In genomic region chr6:130020106-130020851, GRCh38 we compare ENCODE assay signal across 8 cellular contexts. TPM values are rescaled to one million over a fixed set of nuclear protein-coding genes. Genes with fewer than 3 reads are reported as not detected.
A peak's percentile ranks its signal among the peaks of the same experiment; 100 is the strongest.
DNase-seq lines count a peak whose midpoint lies in the region; ATAC-seq and TF ChIP-seq lines count a peak whose summit lies in the region.

No MANE protein-coding gene starts in this region.

- intact Hi-C loops in HCT116 (cut with micrococcal nuclease): loop anchor here (2.0 to 5.0 kb wide), 3 partner anchors 127 to 521 kb away; no protein-coding TSS in a partner anchor

- peaks cover 21% of the 10 kb centered on the region for H3K4me1 Mint-ChIP-seq in WTC11

- H3K4me3 Mint-ChIP-seq in WTC11: peak overlapping the region; percentile 94

- TF ChIP-seq CTCF in HCT116 (IDR thresholded peaks at IDR 0.05 in 2 of 3, conservative IDR thresholded peaks at IDR 0.05 in 1 of 3; ENCODE audit: borderline replicate concordance in 1 of 3, insufficient read depth in 1 of 3, low read depth in 2 of 3, low read length in 2 of 3) (no peak), WTC11 (IDR thresholded peaks at IDR 0.05) (no peak), liver (IDR thresholded peaks at IDR 0.05; ENCODE audit: low read depth, low read length, missing input control) (no peak)

- ATAC-seq in HCT116 (peak; percentile 31), WTC11 (no peak)

- peak overlapping the region; percentile 83 for H3K9ac ChIP-seq in BLaER1
- peak overlapping the region; percentile 59 for H3K9ac ChIP-seq in HCT116 (ENCODE audit: low read length)
- peak overlapping the region; percentile 41 to 81 for H3K9ac ChIP-seq in liver (ENCODE audit: low read depth in 1 of 2, low read length in 2 of 2)

- no peak overlapping the region for H3K27ac Mint-ChIP-seq in WTC11

- no peaks in the 10 kb centered on the region for H3K9me3 ChIP-seq in BLaER1
- H3K9me3 ChIP-seq in HCT116 (ENCODE audit: control insufficient read depth in 1 of 2, insufficient read depth in 1 of 2, low read depth in 1 of 2, low read length in 2 of 2): no peaks in the 10 kb centered on the region
- H3K9me3 ChIP-seq in liver (ENCODE audit: control insufficient read depth in 4 of 4, low read length in 3 of 4): no peaks in the 10 kb centered on the region

- RAD21 ChIA-PET in HCT116 (lab: Charles Lee; ENCODE audit: low non-redundant PET in 1 of 2, low total read pairs in 2 of 2, uncharacterized antibody in 2 of 2, unreplicated experiment in 2 of 2): interaction anchor here in 1 of 2 experiments (1.0 kb wide), 1 partner anchor 380 kb away, joined by 4 read pairs; no protein-coding TSS in a partner anchor

- peak overlapping the region; percentile 95 for H3K4me3 ChIP-seq in BLaER1
- H3K4me3 ChIP-seq in HCT116 (replicated peaks in 1 of 2; ENCODE audit: low read depth in 1 of 2, low read length in 2 of 2): peak overlapping the region; percentile 64 to 72
- H3K4me3 ChIP-seq in liver (ENCODE audit: low read depth in 1 of 3, low read length in 3 of 3): peak overlapping the region; percentile 45 to 91 (median 88)

- H3K4me1 ChIP-seq in BLaER1 (peaks cover 18% of the 10 kb centered on the region), HCT116 (ENCODE audit: control insufficient read depth in 1 of 2, insufficient read depth in 2 of 2, low read length in 2 of 2) (peaks cover 12 to 13% of the 10 kb centered on the region in 2 experiments; a peak in 3 of 4 replicates), liver (ENCODE audit: control insufficient read depth in 4 of 4, insufficient read depth in 4 of 4, low read length in 3 of 4) (peaks cover 0 to 9% (median 5%) of the 10 kb centered on the region in 4 donors)

- no TSS peak for BruUV-seq in HCT116 (replicated peaks; lab: Mats Ljungman, UMichigan)

- H3K27me3 ChIP-seq in BLaER1 (no peaks in the 10 kb centered on the region), HCT116 (ENCODE audit: insufficient read depth, low read length) (no peaks in the 10 kb centered on the region), liver (ENCODE audit: control insufficient read depth in 4 of 4, insufficient read depth in 4 of 4, low read length in 3 of 4) (no peaks in the 10 kb centered on the region)

- peaks cover 4% of the 10 kb centered on the region; the same call in 1 of the 2 replicates for H3K27me3 Mint-ChIP-seq in WTC11 (ENCODE audit: low read depth)

- POLR2A ChIA-PET in HCT116 (lab: Charles Lee) (interaction anchor here (1.0 to 1.6 kb wide), 3 partner anchors 10 to 398 kb away, joined by 3 to 4 read pairs (median 4); no protein-coding TSS in a partner anchor), WTC11 (lab: Charles Lee) (no interaction called here)

- H3K36me3 Mint-ChIP-seq in WTC11: no peaks in the 10 kb centered on the region

- peaks cover 39% of the 10 kb centered on the region for H3K79me2 ChIP-seq in HCT116 (ENCODE audit: insufficient read depth, low read length)

- H4K20me1 ChIP-seq in BLaER1: peaks cover 28% of the 10 kb centered on the region
- H4K20me1 ChIP-seq in HCT116 (ENCODE audit: insufficient read depth): no peaks in the 10 kb centered on the region

- peaks cover 16% of the 10 kb centered on the region for H3K36me3 ChIP-seq in BLaER1
- H3K36me3 ChIP-seq in HCT116 (ENCODE audit: control insufficient read depth in 1 of 2, insufficient read depth in 2 of 2, low read length in 2 of 2): peaks cover 4 to 8% of the 10 kb centered on the region in 2 experiments; a peak in 2 of 4 replicates
- peaks cover 0 to 2% (median 0%) of the 10 kb centered on the region in 4 donors for H3K36me3 ChIP-seq in liver (ENCODE audit: control insufficient read depth in 4 of 4, insufficient read depth in 3 of 4, low read depth in 1 of 4, low read length in 3 of 4)

- H3K9me2 ChIP-seq in HCT116 (ENCODE audit: insufficient read depth): no peaks in the 10 kb centered on the region

- peak overlapping the region; percentile 73 for H3K4me2 ChIP-seq in BLaER1
- H3K4me2 ChIP-seq in HCT116 (ENCODE audit: low read length): peak overlapping the region; percentile 84

- CTCF ChIA-PET in HCT116 (lab: Charles Lee): interaction anchor here (0.7 to 2.5 kb wide), 12 partner anchors 13 to 521 kb away, joined by 3 to 16 read pairs (median 6); no protein-coding TSS in a partner anchor
- CTCF ChIA-PET in WTC11 (lab: Charles Lee): interaction anchor here (1.0 to 1.4 kb wide), 10 partner anchors 14 to 423 kb away, joined by 3 to 15 read pairs (median 6); no protein-coding TSS in a partner anchor

- H3K9me3 Mint-ChIP-seq in WTC11: no peaks in the 10 kb centered on the region

- WGBS in liver: under 1% methylated on average over 79 of the region's 79 CpGs

- H3K27ac ChIP-seq in BLaER1 (peak overlapping the region; percentile 79), HCT116 (ENCODE audit: low read depth, low read length) (peak overlapping the region; percentile 93), cingulate gyrus (ENCODE audit: low read depth, low read length) (peak overlapping the region; percentile 39), liver (ENCODE audit: low read depth in 1 of 2, low read length in 2 of 2) (peak overlapping the region; percentile 84 to 88)

- TF ChIP-seq POLR2A in HCT116 (IDR thresholded peaks at IDR 0.05; ENCODE audit: borderline replicate concordance, extremely low read depth, insufficient read depth, insufficient read length): no peak

- DNase-seq in HCT116 (ENCODE audit: low read depth, low spot score) (no peak), WTC11 (ENCODE audit: low spot score) (no peak), AML-193 (lab: John Stamatoyannopoulos, UW) (no peak), SW480 (ENCODE audit: low spot score) (no peak)
- DNase-seq in stimulated activated CD8-positive, alpha-beta memory T cell treated with anti-CD3 and anti-CD28 coated beads, Interleukin-12 subunit alpha, Interleukin-12 subunit beta, amount 100 ng/mL, for 4 hours (ENCODE audit: low read depth): peak; percentile 25

- peak overlapping the region; percentile 55 for H2AFZ ChIP-seq in HCT116 (ENCODE audit: low read depth, low read length, poor library complexity, severe bottlenecking)

- TF ChIP-seq RAD21 in HCT116 (IDR thresholded peaks at IDR 0.05; ENCODE audit: low read depth): no peak
- TF ChIP-seq RAD21 in liver (IDR thresholded peaks at IDR 0.05): no peak

TF ChIP-seq in HCT116, 20 proteins besides CTCF, POLR2A, EP300 and RAD21 (continues in another document):
- no peak for TF ChIP-seq ZNF274 (IDR thresholded peaks at IDR 0.05; ENCODE audit: low read depth, low read length)
- no peak for TF ChIP-seq SRF (IDR thresholded peaks at IDR 0.05; ENCODE audit: low read depth)
- TF ChIP-seq TCF7L2 (IDR thresholded peaks at IDR 0.05; ENCODE audit: borderline replicate concordance, extremely low read depth, insufficient read depth, insufficient read length): no peak
- TF ChIP-seq CEBPB (IDR thresholded peaks at IDR 0.05; ENCODE audit: low read depth): no peak
- TF ChIP-seq EZH2 (IDR thresholded peaks at IDR 0.05): no peak
- no peak for TF ChIP-seq CBX3 (IDR thresholded peaks at IDR 0.05; ENCODE audit: low read depth)

TF ChIP-seq in WTC11, 78 proteins besides CTCF, POLR2A, EP300 and RAD21:
- no peak for TF ChIP-seq ZNF416 (CRISPR knock-in tag; IDR thresholded peaks at IDR 0.05)
- TF ChIP-seq ZNF121 (CRISPR knock-in tag; IDR thresholded peaks at IDR 0.05): no peak
- TF ChIP-seq MYBL2 (CRISPR knock-in tag; IDR thresholded peaks at IDR 0.05): no peak
- no peak for TF ChIP-seq PRRX2 (CRISPR knock-in tag; IDR thresholded peaks at IDR 0.05)
- TF ChIP-seq ZNF232 (CRISPR knock-in tag; IDR thresholded peaks at IDR 0.05): no peak
- no peak for TF ChIP-seq SOX15 (CRISPR knock-in tag; IDR thresholded peaks at IDR 0.05)
- TF ChIP-seq HMGXB4 (CRISPR knock-in tag; IDR thresholded peaks at IDR 0.05): no peak

TF ChIP-seq in liver, 16 proteins besides CTCF, POLR2A, EP300 and RAD21:
- TF ChIP-seq YY1 (IDR thresholded peaks at IDR 0.05) (peak; percentile 2), JUND (IDR thresholded peaks at IDR 0.05) (no peak)

RNA-seq across cellular contexts. Expression of gene L3MBTL3, which starts 1.9 kb away (rescaled TPM):
- total RNA-seq in HCT116 (2021; ENCODE audit: unreplicated experiment): 31.5 TPM
- polyA plus RNA-seq in HCT116 (2012): 11.8 and 14.6 TPM in 2 replicates
- 13.0 to 18.1 TPM (median 13.7 TPM) in 3 replicates for total RNA-seq in WTC11 (2021)
- total RNA-seq in liver: 1 to 10 TPM; 4.6 to 9.2 TPM
- polyA plus RNA-seq in liver: 1 to 10 TPM; 1.9 to 2.9 TPM

Comparison
In these comparisons a context has a peak if more than half of its experiments do, and no peak if none do; other contexts are left out.
1. H3K27ac ChIP-seq: peak in every context shown above with its lines; median percentile 93 in HCT116; 86 in liver; 79 in BLaER1; 39 in cingulate gyrus.